In genomic region chr15:99169769-99170311, GRCh38 we compare ENCODE assay signal across 14 cellular contexts.
DNase-seq lines count a peak whose midpoint lies in the region; ATAC-seq, FAIRE-seq and TF ChIP-seq lines count a peak whose summit lies in the region.
"Had no signal": no experiment of that assay in that cellular context is flagged by ENCODE, and none has a peak within 500 bp of the region (broad histone marks: within the 10 kb centered on the region; RNA-seq: fewer than 3 reads in every experiment).

No MANE protein-coding gene starts in this region.

- no peak overlapping the region for H2AFZ ChIP-seq in SK-N-SH (ENCODE audit: low read depth)

- H3K4me2 ChIP-seq in SK-N-SH = 0 out of 2 replicates have a peak overlapping the region, but pooled peaks have one; percentile 30

- FAIRE-seq in GM12892 (lab: Jason Lieb, UNC) = no peak
- FAIRE-seq: urothelium cell line had no signal

- H3K27me3 ChIP-seq in SK-N-SH (ENCODE audit: insufficient read depth) (no peaks in the 10 kb centered on the region), esophagus squamous epithelium (no peaks in the 10 kb centered on the region), mucosa of rectum (ENCODE audit: control insufficient read depth in 2 of 2, insufficient read depth in 2 of 2, low read length in 2 of 2) (no peaks in the 10 kb centered on the region), transverse colon (no peaks in the 10 kb centered on the region)

- H3K9ac ChIP-seq in SK-N-SH (no peak overlapping the region), mucosa of rectum (ENCODE audit: low read depth in 1 of 2, low read length in 2 of 2) (no peak overlapping the region)

- 73% methylated on average over 10 of the region's 10 CpGs for WGBS in SK-N-SH (ENCODE audit: low lambda C conversion rate)
- 73 to 79% methylated on average over 6 of the region's 10 CpGs for WGBS in esophagus squamous epithelium, 2 donors
- 69 to 83% methylated on average over 2 to 10 of the region's 10 CpGs for WGBS in transverse colon (ENCODE audit: low coverage in 1 of 2), 2 donors

- POLR2A ChIA-PET in SK-N-SH (lab: Yijun Ruan, JAX) = no interaction called here

- H3K9me3 ChIP-seq in SK-N-SH (no peaks in the 10 kb centered on the region), esophagus squamous epithelium (no peaks in the 10 kb centered on the region), mucosa of rectum (ENCODE audit: control insufficient read depth in 2 of 2, low read length in 2 of 2) (no peaks in the 10 kb centered on the region), transverse colon (no peaks in the 10 kb centered on the region)

- peaks cover 3 to 11% of the 10 kb centered on the region in 2 experiments; a peak in 3 of 4 replicates for H3K4me1 ChIP-seq in SK-N-SH (ENCODE audit: control insufficient read depth in 1 of 2, insufficient read depth in 2 of 2, low read depth in 1 of 2, low read length in 1 of 2)
- peaks cover 0 to 12% (median 7%) of the 10 kb centered on the region in 3 donors for H3K4me1 ChIP-seq in esophagus squamous epithelium
- no peaks in the 10 kb centered on the region for H3K4me1 ChIP-seq in mucosa of rectum (ENCODE audit: control insufficient read depth in 2 of 2, insufficient read depth in 2 of 2, low read length in 2 of 2)
- peaks cover 5 to 30% (median 9%) of the 10 kb centered on the region in 4 donors for H3K4me1 ChIP-seq in transverse colon

- in situ Hi-C loops in transverse colon (cut with MboI; ENCODE audit: low pct_ligation_motif_present in 1 of 4, low pct_unique_long_range_greater_than_20kb in 1 of 4, low sequenced_read_pairs in 3 of 4) = no loop called here

- H3K36me3 ChIP-seq in SK-N-SH (replicated peaks in 1 of 2; ENCODE audit: control insufficient read depth in 1 of 2, insufficient read depth in 2 of 2, low read length in 1 of 2) (no peaks in the 10 kb centered on the region), esophagus squamous epithelium (peaks cover 0 to 89% (median 7%) of the 10 kb centered on the region in 3 donors), mucosa of rectum (ENCODE audit: control insufficient read depth in 2 of 2, insufficient read depth in 2 of 2, low read length in 2 of 2) (peaks cover 7 to 29% of the 10 kb centered on the region in 2 donors), transverse colon (peaks cover 0 to 6% (median 0%) of the 10 kb centered on the region in 4 donors)

- no peak for TF ChIP-seq CTCF in SK-N-SH (IDR thresholded peaks at IDR 0.05)
- TF ChIP-seq CTCF in esophagus squamous epithelium (IDR thresholded peaks at IDR 0.05) = no peak
- no peak for TF ChIP-seq CTCF in transverse colon (IDR thresholded peaks at IDR 0.05)

- H3K4me3 ChIP-seq in SK-N-SH (ENCODE audit: low read depth in 2 of 2, low read length in 1 of 2) (no peak overlapping the region), esophagus squamous epithelium (no peak overlapping the region), mucosa of rectum (ENCODE audit: low read length in 2 of 2) (no peak overlapping the region), transverse colon (no peak overlapping the region)

- no peak for TF ChIP-seq EP300 in SK-N-SH (IDR thresholded peaks at IDR 0.05; ENCODE audit: borderline replicate concordance in 1 of 2, low read depth in 1 of 2, low read length in 1 of 2)
- TF ChIP-seq EP300 in transverse colon (IDR thresholded peaks at IDR 0.05; ENCODE audit: low read depth) = peak; percentile 90

- ATAC-seq in HG03457 (IDR thresholded peaks at IDR 0.05; ENCODE audit: unreplicated experiment) = no peak
- ATAC-seq: naive thymus-derived CD4-positive, alpha-beta T cell had no signal

- no peaks in the 10 kb centered on the region for H4K20me1 ChIP-seq in SK-N-SH (ENCODE audit: insufficient read depth)

- peaks cover 5% of the 10 kb centered on the region for H3F3A ChIP-seq in SK-N-SH (replicated peaks; ENCODE audit: insufficient read depth)

- H3K27ac ChIP-seq in SK-N-SH (ENCODE audit: low read depth in 2 of 2, low read length in 1 of 2) (peak overlapping the region in 1 of 2 experiments; percentile 42; a peak in 2 of 4 replicates), esophagus squamous epithelium (peak overlapping the region; percentile 73 to 92 (median 88)), mucosa of rectum (ENCODE audit: low read depth in 2 of 2, low read length in 2 of 2) (peak overlapping the region; percentile 64 to 71), transverse colon (peak overlapping the region; percentile 83 to 92 (median 87))

- TF ChIP-seq POLR2A in esophagus squamous epithelium (IDR thresholded peaks at IDR 0.05) (no peak), transverse colon (IDR thresholded peaks at IDR 0.05) (no peak), GM12892 (IDR thresholded peaks at IDR 0.05; ENCODE audit: low read depth, low read length) (no peak)

- no peaks in the 10 kb centered on the region for H3K79me2 ChIP-seq in SK-N-SH (ENCODE audit: insufficient read depth)

- no peak for TF ChIP-seq RAD21 in SK-N-SH (IDR thresholded peaks at IDR 0.05; ENCODE audit: low read length)

- CTCF ChIA-PET in SK-N-SH (lab: Yijun Ruan, JAX) = interaction anchor here (1.1 to 1.3 kb wide), 2 partner anchors 64 to 69 kb away, joined by 3 to 4 read pairs; partner anchors contain the start of gene SYNM

- no peaks in the 10 kb centered on the region for H3K9me2 ChIP-seq in SK-N-SH

- DNase-seq in SK-N-SH (no peak), esophagus squamous epithelium (lab: John Stamatoyannopoulos, UW) (no peak), transverse colon (peak; percentile 54), LoVo (ENCODE audit: low spot score) (no peak), GM12892 (ENCODE audit: insufficient read length) (no peak), DMS53 (lab: John Stamatoyannopoulos, UW) (no peak)
- DNase-seq: activated CD8-positive, alpha-beta memory T cell treated with anti-CD3 and anti-CD28 coated beads for 24 hours; head of caudate nucleus; naive thymus-derived CD4-positive, alpha-beta T cell; NCI-H524 treated with DMSO at 0.1 percent for 48 hours; stimulated activated CD4-positive, alpha-beta T cell treated with anti-CD3 and anti-CD28 coated beads, Interleukin-2, amount 100 ng/mL, for 24 hours had no signal

- intact Hi-C loops in esophagus squamous epithelium (cut with DNase I) = no loop called here
- intact Hi-C loops in transverse colon (cut with DNase I; ENCODE audit: low total_unique reads) = loop anchor here (5.0 kb wide), 2 partner anchors 42 to 63 kb away; partner anchors contain the start of gene SYNM

TF ChIP-seq in SK-N-SH, 30 proteins besides CTCF, POLR2A, EP300 and RAD21:
- TF ChIP-seq NFIC (IDR thresholded peaks at IDR 0.05; ENCODE audit: borderline replicate concordance) (peak; percentile 40; the same call in 1 of the 2 replicates), ELF1 (IDR thresholded peaks at IDR 0.05) (no peak)
